19 cellular contexts compared by ENCODE assay signal in genomic region chr12:124352257-124352656, GRCh38. TPM values are rescaled to one million over a fixed set of nuclear protein-coding genes. Genes with fewer than 3 reads are reported as not detected.
A peak's percentile ranks its signal among the peaks of the same experiment; 100 is the strongest.
DNase-seq lines count a peak whose midpoint lies in the region; ATAC-seq, FAIRE-seq and TF ChIP-seq lines count a peak whose summit lies in the region.
"Had no signal": no experiment of that assay in that cellular context is flagged by ENCODE, and none has a peak within 500 bp of the region (broad histone marks: within the 10 kb centered on the region; RNA-seq: fewer than 3 reads in every experiment).

No MANE protein-coding gene starts in this region.

- peaks cover 46% of the 10 kb centered on the region for H4K20me1 ChIP-seq in PC-9 (ENCODE audit: insufficient read depth)

- H3K9me3 ChIP-seq in left ventricle myocardium inferior (replicated peaks) (no peaks in the 10 kb centered on the region), psoas muscle (no peaks in the 10 kb centered on the region), PC-9 (ENCODE audit: insufficient read depth, low read depth) (no peaks in the 10 kb centered on the region)
- H3K9me3 ChIP-seq: Caco-2 had no signal

- H3K4me3 ChIP-seq in left ventricle myocardium inferior (no peak overlapping the region), psoas muscle (no peak overlapping the region), PC-9 (no peak overlapping the region)

- peak overlapping the region; percentile 40 for H3K27ac ChIP-seq in left ventricle myocardium inferior (replicated peaks)
- peak overlapping the region; percentile 75 for H3K27ac ChIP-seq in VCaP
- peak overlapping the region; percentile 16 for H3K27ac ChIP-seq in psoas muscle
- no peak overlapping the region for H3K27ac ChIP-seq in PC-9

- no peak for ATAC-seq in psoas muscle
- ATAC-seq: HCT116 had no signal

- peaks cover 6% of the 10 kb centered on the region; the same call in 1 of the 2 replicates for H3K79me2 ChIP-seq in PC-9 (ENCODE audit: low read depth)

- DNase-seq in left ventricle myocardium inferior (no peak), cardiac septum (ENCODE audit: low spot score) (no peak), psoas muscle (no peak), posterior cingulate gyrus (no peak), PC-9 (no peak), dermis blood vessel endothelial cell (no peak), GM12891 (ENCODE audit: insufficient read length, low spot score) (no peak)
- DNase-seq: 8988T; CD4-positive, alpha-beta T cell; GOT3; NCI-H187; NCI-H2107; NCI-H524; NCI-H82 had no signal

- H3K4me2 ChIP-seq in PC-9, result no peak overlapping the region

- TF ChIP-seq CTCF in left ventricle myocardium inferior (IDR thresholded peaks at IDR 0.05; ENCODE audit: borderline replicate concordance) (no peak), VCaP (conservative IDR thresholded peaks at IDR 0.05) (no peak), psoas muscle (IDR thresholded peaks at IDR 0.05) (no peak), PC-9 (conservative IDR thresholded peaks at IDR 0.05) (no peak)

- peaks cover 43% of the 10 kb centered on the region for H3F3A ChIP-seq in PC-9 (ENCODE audit: insufficient read depth, low read depth)

- CTCF ChIA-PET in PC-9 (lab: Charles Lee), result interaction anchor here (0.7 kb wide), 1 partner anchor 73 kb away, joined by 5 read pairs; no protein-coding TSS in a partner anchor

- H3K36me3 ChIP-seq in left ventricle myocardium inferior (peaks cover 96% of the 10 kb centered on the region), psoas muscle (ENCODE audit: insufficient read depth in 1 of 2, low read depth in 1 of 2) (peaks cover 8 to 100% of the 10 kb centered on the region in 2 donors), PC-9 (ENCODE audit: low read depth) (peaks cover 25% of the 10 kb centered on the region)

- H3K9me2 ChIP-seq in PC-9 (ENCODE audit: insufficient read depth), result no peaks in the 10 kb centered on the region

- POLR2A ChIA-PET in PC-9 (lab: Charles Lee; ENCODE audit: unreplicated experiment), result no interaction called here

- H3K27me3 ChIP-seq in left ventricle myocardium inferior (ENCODE audit: low read depth) (no peaks in the 10 kb centered on the region), psoas muscle (ENCODE audit: insufficient read depth in 3 of 3, low read length in 2 of 3) (no peaks in the 10 kb centered on the region), PC-9 (ENCODE audit: insufficient read depth, low read depth) (no peaks in the 10 kb centered on the region)

- no TSS peak for BruUV-seq in PC-9 (replicated peaks; lab: Mats Ljungman, UMichigan)

- intact Hi-C loops in left ventricle myocardium inferior (cut with micrococcal nuclease) (loop anchor here (10.0 kb wide), 1 partner anchor 413 kb away; no protein-coding TSS in a partner anchor), cardiac septum (cut with DNase I) (no loop called here), psoas muscle (cut with DNase I) (no loop called here), posterior cingulate gyrus (cut with DNase I) (no loop called here), PC-9 (cut with micrococcal nuclease; ENCODE audit: unreplicated experiment) (no loop called here)

- FAIRE-seq in GM12891 (lab: Jason Lieb, UNC), result no peak
- FAIRE-seq: GM19239 had no signal

- H3K4me1 ChIP-seq in left ventricle myocardium inferior, result peaks cover 44% of the 10 kb centered on the region
- peaks cover 14% of the 10 kb centered on the region for H3K4me1 ChIP-seq in psoas muscle
- H3K4me1 ChIP-seq in PC-9 (replicated peaks; ENCODE audit: insufficient read depth), result no peaks in the 10 kb centered on the region
- H3K4me1 ChIP-seq: Caco-2 had no signal

- no peak for TF ChIP-seq POLR2A in GM12891 (IDR thresholded peaks at IDR 0.05; ENCODE audit: low read depth, low read length)

- H2AFZ ChIP-seq in PC-9, result no peak overlapping the region

TF ChIP-seq in GM12891, 5 proteins besides CTCF, POLR2A, EP300 and RAD21:
- TF ChIP-seq TAF1 (IDR thresholded peaks at IDR 0.05; ENCODE audit: low read depth, low read length) (no peak), POU2F2 (IDR thresholded peaks at IDR 0.05; ENCODE audit: low read depth, low read length) (no peak), SPI1 (IDR thresholded peaks at IDR 0.05; ENCODE audit: low read depth, low read length) (no peak), POLR2AphosphoS5 (IDR thresholded peaks at IDR 0.05; ENCODE audit: low read depth, low read length) (no peak)

RNA-seq across cellular contexts. Expression of gene RFLNA, which starts 57.4 kb away (rescaled TPM):
- total RNA-seq in left ventricle myocardium inferior, result 0.27 TPM
- not detected for total RNA-seq in cardiac septum
- total RNA-seq in psoas muscle, result 1 to 10 TPM in 3 of 4 donors, under 1 TPM in 1; 0.50 to 7.8 (median 1.8) TPM
- under 1 TPM; 0.38 to 0.70 (median 0.47) TPM for polyA plus RNA-seq in psoas muscle
- total RNA-seq in PC-9 (2021), result not detected in 2 replicates
- total RNA-seq in dermis blood vessel endothelial cell, result under 0.01 and 0.19 TPM in 2 replicates
- polyA plus RNA-seq in GM12891 (2012; ENCODE audit: low read depth, missing spikeins), result not detected
- total RNA-seq: CD4-positive, alpha-beta T cell had no signal
- polyA plus RNA-seq: AG04450 had no signal
